ENCODE assay signal across 17 cellular contexts in genomic region chr13:52356327-52356726, GRCh38. TPM values are rescaled to one million over a fixed set of nuclear protein-coding genes. Genes with fewer than 3 reads are reported as not detected.
DNase-seq lines count a peak whose midpoint lies in the region; ATAC-seq and TF ChIP-seq lines count a peak whose summit lies in the region.
"Had no signal": no experiment of that assay in that cellular context is flagged by ENCODE, and none has a peak within 500 bp of the region (broad histone marks: within the 10 kb centered on the region; RNA-seq: fewer than 3 reads in every experiment).

No MANE protein-coding gene starts in this region.

- H3K4me1 ChIP-seq in adipocyte (ENCODE audit: control insufficient read depth, insufficient read depth, low read length) = peaks cover 29% of the 10 kb centered on the region
- no peaks in the 10 kb centered on the region for H3K4me1 ChIP-seq in A673 (ENCODE audit: insufficient read depth, low read length, poor library complexity, severe bottlenecking)
- H3K4me1 ChIP-seq in heart left ventricle = no peaks in the 10 kb centered on the region
- H3K4me1 ChIP-seq: Caco-2 had no signal

- H3K4me3 ChIP-seq in adipocyte (ENCODE audit: low read length) (no peak overlapping the region), fibroblast of the aortic adventitia (ENCODE audit: low read depth, low read length) (no peak overlapping the region), A673 (ENCODE audit: low read depth, low read length, poor library complexity, severe bottlenecking) (no peak overlapping the region), heart left ventricle (no peak overlapping the region)
- H3K4me3 ChIP-seq: SJCRH30 had no signal

- H3K27me3 ChIP-seq in adipocyte (replicated peaks; ENCODE audit: control insufficient read depth, insufficient read depth, low read length) = no peaks in the 10 kb centered on the region
- no peaks in the 10 kb centered on the region for H3K27me3 ChIP-seq in A673 (replicated peaks; ENCODE audit: insufficient read depth, low read depth, low read length, poor library complexity)
- no peaks in the 10 kb centered on the region for H3K27me3 ChIP-seq in heart left ventricle
- H3K27me3 ChIP-seq: SJCRH30 had no signal

- H3K9me3 Mint-ChIP-seq in HFFc6 = no peaks in the 10 kb centered on the region
- H3K9me3 Mint-ChIP-seq in activated T-helper 2 cell treated with anti-CD3 and anti-CD28 coated beads, Interferon-gamma antibody, Interleukin-2, Interleukin-4, amounts not matched to agents 10 μg/mL and 5 μg/mL and 100 μg/mL, durations not matched to agents 14 hours and 24 hours and 36 hours = no peaks in the 10 kb centered on the region
- H3K9me3 Mint-ChIP-seq: activated T-cell treated with anti-CD3 and anti-CD28 coated beads, Interleukin-2, amount 50 U/mL, for 4 hours had no signal

- in situ Hi-C loops in ACHN (cut with HindIII; ENCODE audit: low pct_ligation_motif_present, low pct_unique_long_range_greater_than_20kb, low sequenced_read_pairs) = no loop called here

- no peak overlapping the region for H3K4me3 Mint-ChIP-seq in HFFc6
- no peak overlapping the region for H3K4me3 Mint-ChIP-seq in activated T-helper 2 cell treated with anti-CD3 and anti-CD28 coated beads, Interferon-gamma antibody, Interleukin-2, Interleukin-4, amounts not matched to agents 10 μg/mL and 5 μg/mL and 100 μg/mL, durations not matched to agents 14 hours and 24 hours and 36 hours (ENCODE audit: low read depth)
- H3K4me3 Mint-ChIP-seq: activated T-cell treated with anti-CD3 and anti-CD28 coated beads, Interleukin-2, amount 50 U/mL, for 4 hours had no signal

- H3K27ac ChIP-seq in A673 (ENCODE audit: low read depth, low read length, poor library complexity, severe bottlenecking) (no peak overlapping the region), heart left ventricle (no peak overlapping the region)
- H3K27ac ChIP-seq: SJCRH30 had no signal

- WGBS in heart left ventricle, 4 donors = 83 to 96% (median 93%) methylated on average over 2 of the region's 2 CpGs

- peaks cover 44% of the 10 kb centered on the region for H3K4me1 Mint-ChIP-seq in HFFc6 (ENCODE audit: low read depth)
- peaks cover 2% of the 10 kb centered on the region for H3K4me1 Mint-ChIP-seq in activated T-helper 2 cell treated with anti-CD3 and anti-CD28 coated beads, Interferon-gamma antibody, Interleukin-2, Interleukin-4, amounts not matched to agents 10 μg/mL and 5 μg/mL and 100 μg/mL, durations not matched to agents 14 hours and 24 hours and 36 hours (ENCODE audit: low read depth)

- H3K27ac Mint-ChIP-seq in HFFc6 = no peak overlapping the region; the same call in 1 of the 2 replicates
- H3K27ac Mint-ChIP-seq in activated T-helper 2 cell treated with anti-CD3 and anti-CD28 coated beads, Interferon-gamma antibody, Interleukin-2, Interleukin-4, amounts not matched to agents 10 μg/mL and 5 μg/mL and 100 μg/mL, durations not matched to agents 14 hours and 24 hours and 36 hours = no peak overlapping the region

- no peaks in the 10 kb centered on the region for H3K36me3 ChIP-seq in adipocyte (ENCODE audit: control insufficient read depth, insufficient read depth, low read length, severe bottlenecking)
- no peaks in the 10 kb centered on the region for H3K36me3 ChIP-seq in A673 (ENCODE audit: insufficient read depth, low read length, poor library complexity, severe bottlenecking)
- H3K36me3 ChIP-seq in heart left ventricle = no peaks in the 10 kb centered on the region
- H3K36me3 ChIP-seq: SJCRH30 had no signal

- no TSS peak for BruUV-seq in A673 (replicated peaks; lab: Mats Ljungman, UMichigan)

- TF ChIP-seq CTCF in HFFc6 (IDR thresholded peaks at IDR 0.05) (no peak), fibroblast of the aortic adventitia (IDR thresholded peaks at IDR 0.05; ENCODE audit: insufficient read depth, low read length) (no peak), A673 (conservative IDR thresholded peaks at IDR 0.05; ENCODE audit: low read depth, low read length) (no peak), heart left ventricle (IDR thresholded peaks at IDR 0.05) (no peak)

- no peaks in the 10 kb centered on the region for H3K36me3 Mint-ChIP-seq in HFFc6 (ENCODE audit: low read depth)
- H3K36me3 Mint-ChIP-seq in activated T-helper 2 cell treated with anti-CD3 and anti-CD28 coated beads, Interferon-gamma antibody, Interleukin-2, Interleukin-4, amounts not matched to agents 10 μg/mL and 5 μg/mL and 100 μg/mL, durations not matched to agents 14 hours and 24 hours and 36 hours (ENCODE audit: low read depth) = no peaks in the 10 kb centered on the region

- DNase-seq in ACHN (peak; percentile 60), HFFc6 (peak; percentile 53), adipocyte (ENCODE audit: low read depth) (peak; percentile 25), fibroblast of the aortic adventitia (ENCODE audit: low read depth) (peak; percentile 55), A673 (ENCODE audit: low spot score) (no peak), mesenteric fat pad (ENCODE audit: low spot score) (no peak), heart left ventricle (no peak)
- DNase-seq in activated T-helper 2 cell treated with anti-CD3 and anti-CD28 coated beads, Interferon-gamma antibody, Interleukin-2, Interleukin-4, amounts not matched to agents 10 μg/mL and 5 μg/mL and 100 μg/mL, durations not matched to agents 14 hours and 24 hours and 36 hours (ENCODE audit: low spot score) = no peak
- DNase-seq: activated CD4-positive, alpha-beta T cell treated with anti-CD3 and anti-CD28 coated beads, Interleukin-2, amount 50 U/mL, for 1 hour; activated T-cell treated with anti-CD3 and anti-CD28 coated beads, Interleukin-2, amount 50 U/mL, for 4 hours; amniotic stem cell; Caco-2; cortex of kidney; NCI-H1092 treated with DMSO at 0.1 percent for 48 hours; right cardiac atrium; SJCRH30; stimulated activated CD4-positive, alpha-beta T cell treated with anti-CD3 and anti-CD28 coated beads, Interleukin-4, amount 100 ng/mL, for 1 hour had no signal

- no peak for TF ChIP-seq POLR2A in heart left ventricle (IDR thresholded peaks at IDR 0.05)

- no peak for ATAC-seq in heart left ventricle
- ATAC-seq: activated T-cell treated with anti-CD3 and anti-CD28 coated beads, Interleukin-2, amount 50 U/mL, for 4 hours; right cardiac atrium had no signal

- H3K9ac ChIP-seq in adipocyte (ENCODE audit: low read length) = no peak overlapping the region

- H3K27me3 Mint-ChIP-seq in HFFc6 (ENCODE audit: insufficient read depth) = no peaks in the 10 kb centered on the region; the same call in 1 of the 2 replicates
- peaks cover 15% of the 10 kb centered on the region for H3K27me3 Mint-ChIP-seq in activated T-helper 2 cell treated with anti-CD3 and anti-CD28 coated beads, Interferon-gamma antibody, Interleukin-2, Interleukin-4, amounts not matched to agents 10 μg/mL and 5 μg/mL and 100 μg/mL, durations not matched to agents 14 hours and 24 hours and 36 hours (ENCODE audit: low read depth)

- CTCF ChIA-PET in A673 (lab: Charles Lee) = no interaction called here

- intact Hi-C loops in activated T-helper 2 cell treated with anti-CD3 and anti-CD28 coated beads, Interferon-gamma antibody, Interleukin-2, Interleukin-4, amounts not matched to agents 10 μg/mL and 5 μg/mL and 100 μg/mL, durations not matched to agents 14 hours and 24 hours and 36 hours (cut with micrococcal nuclease) = no loop called here
- intact Hi-C loops in A673 (cut with micrococcal nuclease; ENCODE audit: unreplicated experiment) = no loop called here
- intact Hi-C loops in heart left ventricle (cut with DNase I) = no loop called here

- POLR2A ChIA-PET in A673 (lab: Charles Lee; ENCODE audit: low non-redundant PET) = no interaction called here

- H3K9me3 ChIP-seq in adipocyte (ENCODE audit: control insufficient read depth, low read length) (no peaks in the 10 kb centered on the region), A673 (ENCODE audit: low read depth, low read length, poor library complexity, severe bottlenecking) (no peaks in the 10 kb centered on the region), heart left ventricle (no peaks in the 10 kb centered on the region)
- H3K9me3 ChIP-seq: Caco-2, SJCRH30 had no signal

RNA-seq across cellular contexts. Expression of gene THSD1, which starts 49.6 kb away (rescaled TPM):
- 1 to 10 TPM; 2.6 to 6.1 (median 3.2) TPM for total RNA-seq in HFFc6 (2021; fragmentation: NEBNext Ultra II Directional; extraction: Animal tissue kit (Norgen Biotek cat#: 25700))
- 4.8 and 6.0 TPM in 2 replicates for total RNA-seq in fibroblast of the aortic adventitia (ENCODE audit: low replicate concordance)
- total RNA-seq in activated T-helper 2 cell treated with anti-CD3 and anti-CD28 coated beads, Interferon-gamma antibody, Interleukin-2, Interleukin-4, amounts not matched to agents 10 μg/mL and 5 μg/mL and 100 μg/mL, durations not matched to agents 14 hours and 24 hours and 36 hours = 0.34 and 0.39 TPM in 2 replicates
- total RNA-seq in A673 (2021) = 0.13 and 0.39 TPM in 2 replicates
- 6.7 TPM for total RNA-seq in mesenteric fat pad
- total RNA-seq in heart left ventricle = 10 to 100 TPM in 2 of 9 donors, 1 to 10 TPM in 7; 5.4 to 10.1 (median 6.4) TPM
- 1 to 10 TPM; 2.7 to 6.5 TPM for polyA plus RNA-seq in heart left ventricle

Comparison
In these comparisons a context has a peak if more than half of its experiments do, and no peak if none do; other contexts are left out.
1. DNase-seq: peak in ACHN (single experiment), HFFc6 (single experiment), adipocyte (single experiment) and fibroblast of the aortic adventitia (single experiment); none in activated T-helper 2 cell treated with anti-CD3 and anti-CD28 coated beads, Interferon-gamma antibody, Interleukin-2, Interleukin-4, amounts not matched to agents 10 μg/mL and 5 μg/mL and 100 μg/mL, durations not matched to agents 14 hours and 24 hours and 36 hours (single experiment), A673 (single experiment), mesenteric fat pad (single experiment) and heart left ventricle (0 of 5).